In genomic region chr20:6792789-6793188, GRCh38 we compare ENCODE assay signal across 11 cellular contexts.
"Had no signal": no experiment of that assay in that cellular context is flagged by ENCODE, and none has a peak within 500 bp of the region (broad histone marks: within the 10 kb centered on the region; RNA-seq: fewer than 3 reads in every experiment).

No MANE protein-coding gene starts in this region.

- DNase-seq: GM23248, GOT3, H7, H9, HCEC 1CT, HFFc6 had no signal

- H3K4me1 ChIP-seq: HAP-1 had no signal

- H3K9me3 ChIP-seq: HAP-1 had no signal

- ATAC-seq: GM23338, HCT116 had no signal

- FAIRE-seq: H1, H54 had no signal

- H3K4me3 ChIP-seq: GM23248, GM23338, HAP-1 had no signal

- H3K36me3 ChIP-seq: HAP-1 had no signal

- H3K27ac ChIP-seq: GM23248 had no signal

- H3K4me3 Mint-ChIP-seq: GM23338, H9, HFFc6 had no signal

- H3K27ac Mint-ChIP-seq: GM23338, H9, HFFc6 had no signal

- H3K9me3 Mint-ChIP-seq: GM23338, H9 had no signal
